8 cellular contexts compared by ENCODE assay signal in the genomic region with DNA sequence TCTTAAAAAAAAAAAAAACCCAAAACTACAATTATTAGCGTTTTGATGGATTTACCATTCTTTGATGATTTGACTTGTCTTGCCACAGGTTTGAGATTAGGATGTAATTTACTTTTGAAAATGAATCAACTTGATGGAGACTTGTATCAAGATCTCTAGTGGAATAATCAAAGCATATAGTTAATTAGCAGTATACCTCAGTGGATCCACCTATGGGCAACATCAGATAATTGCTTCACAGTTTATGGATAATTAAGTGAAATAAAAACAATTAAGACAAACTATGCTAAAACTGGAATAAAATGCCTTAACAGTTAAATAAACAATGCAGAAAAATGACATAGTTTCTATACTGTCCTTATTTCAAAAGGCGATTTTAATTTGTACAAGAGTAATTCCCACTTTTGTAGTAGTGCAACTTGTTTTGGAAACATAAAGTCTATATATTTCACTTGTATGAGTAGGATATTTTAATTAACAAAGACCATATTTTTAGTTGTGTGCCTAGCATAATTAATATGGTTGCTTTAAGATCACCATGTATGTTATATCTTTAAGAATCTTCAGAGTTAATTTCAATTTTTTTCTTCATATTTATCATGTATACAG. TPM values are rescaled to one million over a fixed set of nuclear protein-coding genes. Genes with fewer than 3 reads are reported as not detected.
DNase-seq lines count a peak whose midpoint lies in the region; ATAC-seq and TF ChIP-seq lines count a peak whose summit lies in the region.

No MANE protein-coding gene starts in this region.

- intact Hi-C loops in mammary epithelial cell (cut with micrococcal nuclease): loop anchor here (1.0 to 10.0 kb wide), 4 partner anchors 256 to 1382 kb away; partner anchors contain the start of gene BOD1L1

- H3K36me3 ChIP-seq in DOHH2 (ENCODE audit: control insufficient read depth, low read length) (peaks cover 8% of the 10 kb centered on the region), mammary epithelial cell (ENCODE audit: insufficient read depth, low read length) (peaks cover 8% of the 10 kb centered on the region)

- peaks cover 5% of the 10 kb centered on the region for H3K4me1 Mint-ChIP-seq in nephron

- H4K20me1 ChIP-seq in DOHH2 (ENCODE audit: control insufficient read depth, insufficient read depth, low read depth, low read length) (no peaks in the 10 kb centered on the region), mammary epithelial cell (ENCODE audit: insufficient read depth, low read length) (no peaks in the 10 kb centered on the region)

- H3K9me2 ChIP-seq in DOHH2 (replicated peaks; ENCODE audit: control insufficient read depth, low read length): no peaks in the 10 kb centered on the region

- peaks cover 3% of the 10 kb centered on the region for H3K36me3 Mint-ChIP-seq in nephron (ENCODE audit: low read depth)

- peaks cover 38% of the 10 kb centered on the region for H3K27me3 Mint-ChIP-seq in nephron (ENCODE audit: low read depth)

- H3K27ac ChIP-seq in DOHH2 (ENCODE audit: low read depth, low read length) (no peak overlapping the region), mammary epithelial cell (ENCODE audit: insufficient read depth, low read depth, low read length) (peak overlapping the region; percentile 88)

- in situ Hi-C loops in mammary epithelial cell (cut with MboI; ENCODE audit: low sequenced_read_pairs in 2 of 2): loop anchor here in 1 of 2 donors (10.0 to 25.0 kb wide), 2 partner anchors 132 to 1369 kb away; partner anchors contain the start of gene BOD1L1

- H3K4me1 ChIP-seq in DOHH2 (ENCODE audit: control insufficient read depth, low read length) (peaks cover 22% of the 10 kb centered on the region), mammary epithelial cell (ENCODE audit: insufficient read depth, low read length) (no peaks in the 10 kb centered on the region)

- H3K4me3 ChIP-seq in DOHH2 (ENCODE audit: low read length) (peak overlapping the region; percentile 86), LNCaP clone FGC (ENCODE audit: low read depth, low read length) (no peak overlapping the region), mammary epithelial cell (replicated peaks in 1 of 3; ENCODE audit: insufficient read depth in 1 of 3, low read depth in 2 of 3, low read length in 3 of 3) (peak overlapping the region; percentile 5 to 86 (median 13))

- H3K9me3 Mint-ChIP-seq in nephron: no peaks in the 10 kb centered on the region

- peak overlapping the region; percentile 70 to 80 (median 72) for H3K4me3 Mint-ChIP-seq in nephron

- H3K79me2 ChIP-seq in DOHH2 (ENCODE audit: control insufficient read depth, low read length) (peaks cover 34% of the 10 kb centered on the region), mammary epithelial cell (ENCODE audit: insufficient read depth, low read length) (peaks cover 62% of the 10 kb centered on the region)

- DNase-seq in LNCaP clone FGC (ENCODE audit: low read depth): no peak
- peak; percentile 20 for DNase-seq in mammary epithelial cell
- DNase-seq in SKM-1 (lab: John Stamatoyannopoulos, UW; ENCODE audit: unreplicated experiment): no peak
- DNase-seq in activated gamma-delta T cell treated with Interleukin-2 at 50 U/mL for 16 hours: no peak
- no peak for DNase-seq in NCI-H526 treated with DMSO at 0.1 percent for 48 hours (lab: John Stamatoyannopoulos, UW)
- DNase-seq in stimulated activated naive CD8-positive, alpha-beta T cell treated with anti-CD3 and anti-CD28 coated beads, Interleukin-15, Interleukin-2, amounts not matched to agents 100 U/mL and 50 U/mL, for 24 hours: no peak

- peaks cover 7% of the 10 kb centered on the region for H3F3A ChIP-seq in DOHH2 (ENCODE audit: control insufficient read depth, insufficient read depth)

- no TSS peak for BruUV-seq in mammary epithelial cell (replicated peaks; lab: Mats Ljungman, UMichigan)

- TF ChIP-seq CTCF in DOHH2 (IDR thresholded peaks at IDR 0.05; ENCODE audit: low read depth, low read length, poor library complexity, severe bottlenecking) (peak; percentile 66), LNCaP clone FGC (IDR thresholded peaks at IDR 0.05; ENCODE audit: control insufficient read depth, extremely low read depth, insufficient read depth) (peak; percentile 39), mammary epithelial cell (conservative IDR thresholded peaks at IDR 0.05 in 1 of 2, IDR thresholded peaks at IDR 0.05 in 1 of 2; ENCODE audit: extremely low read depth in 1 of 2, insufficient read depth in 1 of 2, low read depth in 1 of 2, low read length in 2 of 2) (peak; percentile 43 to 52), nephron (IDR thresholded peaks at IDR 0.05; ENCODE audit: unreplicated experiment in 3 of 3) (peak; percentile 24 to 45 (median 33))

- dilution Hi-C loops in mammary epithelial cell (cut with HindIII; ENCODE audit: low sequenced_read_pairs): no loop called here

- H3K4me2 ChIP-seq in DOHH2 (ENCODE audit: low read length): peak overlapping the region; percentile 75
- H3K4me2 ChIP-seq in mammary epithelial cell (ENCODE audit: insufficient read depth, low read depth, low read length): peak overlapping the region; percentile 86

- H3K9ac ChIP-seq in mammary epithelial cell (ENCODE audit: insufficient read depth, low read length): no peak overlapping the region

- H3K27me3 ChIP-seq in DOHH2 (ENCODE audit: control insufficient read depth, low read length) (no peaks in the 10 kb centered on the region), mammary epithelial cell (ENCODE audit: insufficient read depth, low read length) (no peaks in the 10 kb centered on the region)

- H2AFZ ChIP-seq in mammary epithelial cell (ENCODE audit: low read depth, low read length): no peak overlapping the region

- CTCF ChIA-PET in mammary epithelial cell (lab: Charles Lee; ENCODE audit: low non-redundant PET): no interaction called here

- ATAC-seq in stimulated activated naive CD8-positive, alpha-beta T cell treated with anti-CD3 and anti-CD28 coated beads, Interleukin-15, Interleukin-2, amounts not matched to agents 100 U/mL and 50 U/mL, for 24 hours: no peak

- H3K9me3 ChIP-seq in DOHH2 (ENCODE audit: control insufficient read depth, insufficient read depth, low read length): no peaks in the 10 kb centered on the region
- H3K9me3 ChIP-seq in mammary epithelial cell (replicated peaks; ENCODE audit: insufficient read depth, low read length): no peaks in the 10 kb centered on the region

- peak overlapping the region in 2 of 3 experiments; percentile 37 to 51 for H3K27ac Mint-ChIP-seq in nephron

- WGBS in mammary epithelial cell (ENCODE audit: low coverage, missing lambda C conversion rate): 3% methylated on average over 2 of the region's 2 CpGs

RNA-seq across cellular contexts. Expression of gene CPEB2, which starts 4.2 kb away (rescaled TPM):
- 10 to 100 TPM; 16.1 to 21.5 TPM for total RNA-seq in mammary epithelial cell
- 2.4 TPM for polyA plus RNA-seq in mammary epithelial cell
- 2.6 TPM for polyA minus RNA-seq in mammary epithelial cell
